Comparison of ENCODE assay signal across 8 cellular contexts in the genomic region with DNA sequence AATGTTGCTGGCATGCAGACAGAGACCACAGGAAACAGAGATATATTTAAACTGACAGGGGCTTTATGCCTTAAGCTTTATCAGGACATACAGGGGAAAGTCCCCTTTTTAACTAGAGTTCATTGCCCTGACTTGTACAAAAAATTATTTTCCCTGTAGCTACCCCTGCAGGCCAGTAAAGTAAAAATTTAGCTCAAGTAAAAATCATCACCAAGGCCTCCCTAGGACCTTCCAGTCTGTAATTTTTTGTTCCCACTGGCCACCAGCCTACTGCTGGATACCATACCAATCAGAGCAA.
A peak's percentile ranks its signal among the peaks of the same experiment; 100 is the strongest.
DNase-seq lines count a peak whose midpoint lies in the region; ATAC-seq and TF ChIP-seq lines count a peak whose summit lies in the region.

No MANE protein-coding gene starts in this region.

- H3K27ac Mint-ChIP-seq in HFFc6: no peak overlapping the region
- H3K27ac Mint-ChIP-seq in activated naive CD8-positive, alpha-beta T cell treated with anti-CD3 and anti-CD28 coated beads for 36 hours: no peak overlapping the region

- no peaks in the 10 kb centered on the region; the same call in 1 of the 2 replicates for H3K27me3 Mint-ChIP-seq in HFFc6 (ENCODE audit: insufficient read depth)
- no peaks in the 10 kb centered on the region for H3K27me3 Mint-ChIP-seq in activated naive CD8-positive, alpha-beta T cell treated with anti-CD3 and anti-CD28 coated beads for 36 hours

- no peak overlapping the region for H3K4me2 ChIP-seq in hepatocyte

- no peaks in the 10 kb centered on the region for H3K36me3 Mint-ChIP-seq in HFFc6 (ENCODE audit: low read depth)
- H3K36me3 Mint-ChIP-seq in activated naive CD8-positive, alpha-beta T cell treated with anti-CD3 and anti-CD28 coated beads for 36 hours: no peaks in the 10 kb centered on the region

- intact Hi-C loops in ascending aorta (cut with DNase I): no loop called here

- no peaks in the 10 kb centered on the region for H3K9me3 ChIP-seq in hepatocyte (ENCODE audit: low read depth)
- H3K9me3 ChIP-seq in ascending aorta: no peaks in the 10 kb centered on the region

- no peaks in the 10 kb centered on the region for H3K27me3 ChIP-seq in hepatocyte
- H3K27me3 ChIP-seq in ascending aorta: no peaks in the 10 kb centered on the region

- H3K36me3 ChIP-seq in hepatocyte (replicated peaks; ENCODE audit: insufficient read depth, low read depth): no peaks in the 10 kb centered on the region
- no peaks in the 10 kb centered on the region for H3K36me3 ChIP-seq in ascending aorta

- no peaks in the 10 kb centered on the region for H3K4me1 Mint-ChIP-seq in HFFc6 (ENCODE audit: low read depth)
- H3K4me1 Mint-ChIP-seq in activated naive CD8-positive, alpha-beta T cell treated with anti-CD3 and anti-CD28 coated beads for 36 hours: no peaks in the 10 kb centered on the region

- no peak overlapping the region for H3K4me3 Mint-ChIP-seq in HFFc6
- no peak overlapping the region for H3K4me3 Mint-ChIP-seq in activated naive CD8-positive, alpha-beta T cell treated with anti-CD3 and anti-CD28 coated beads for 36 hours

- DNase-seq in COR-L47 (lab: John Stamatoyannopoulos, UW): peak; percentile 9
- DNase-seq in hepatocyte (ENCODE audit: low spot score): peak; percentile 53
- DNase-seq in HFFc6: no peak
- DNase-seq in activated naive CD8-positive, alpha-beta T cell treated with anti-CD3 and anti-CD28 coated beads for 36 hours: no peak
- no peak for DNase-seq in ascending aorta (ENCODE audit: low spot score in 2 of 2)

- peaks cover 40% of the 10 kb centered on the region for H3K9me3 Mint-ChIP-seq in HFFc6
- H3K9me3 Mint-ChIP-seq in activated naive CD8-positive, alpha-beta T cell treated with anti-CD3 and anti-CD28 coated beads for 36 hours: peaks cover 3% of the 10 kb centered on the region

- peak; percentile 52 for TF ChIP-seq CTCF in hepatocyte (IDR thresholded peaks at IDR 0.05; ENCODE audit: poor library complexity)
- TF ChIP-seq CTCF in HFFc6 (IDR thresholded peaks at IDR 0.05): no peak
- TF ChIP-seq CTCF in ascending aorta (IDR thresholded peaks at IDR 0.05): peak in 1 of 3 experiments; percentile 33

- H3K27ac ChIP-seq in hepatocyte (no peak overlapping the region), ascending aorta (no peak overlapping the region)

- H4K20me1 ChIP-seq in hepatocyte (ENCODE audit: insufficient read depth, poor library complexity, severe bottlenecking): no peaks in the 10 kb centered on the region

- peak; percentile 70 for ATAC-seq in HG02938 (IDR thresholded peaks at IDR 0.05; ENCODE audit: unreplicated experiment)
- ATAC-seq in SK-N-SH treated with all-trans-retinoic acid at 6 μM for 48 hours: peak; percentile 96
- ATAC-seq in GM21723 (IDR thresholded peaks at IDR 0.05; ENCODE audit: unreplicated experiment): no peak

- H3K4me1 ChIP-seq in hepatocyte (ENCODE audit: insufficient read depth) (peaks cover 4% of the 10 kb centered on the region), ascending aorta (no peaks in the 10 kb centered on the region)

- H2AFZ ChIP-seq in hepatocyte: no peak overlapping the region

- no peaks in the 10 kb centered on the region for H3K9me2 ChIP-seq in hepatocyte (replicated peaks; ENCODE audit: insufficient read depth)

- no peak overlapping the region for H3K4me3 ChIP-seq in hepatocyte
- H3K4me3 ChIP-seq in ascending aorta: no peak overlapping the region

- H3K79me2 ChIP-seq in hepatocyte: no peaks in the 10 kb centered on the region

TF ChIP-seq in SK-N-SH treated with all-trans-retinoic acid at 6 μM for 48 hours, 23 proteins besides CTCF, POLR2A, EP300 and RAD21:
- TF ChIP-seq, protein P1, sequence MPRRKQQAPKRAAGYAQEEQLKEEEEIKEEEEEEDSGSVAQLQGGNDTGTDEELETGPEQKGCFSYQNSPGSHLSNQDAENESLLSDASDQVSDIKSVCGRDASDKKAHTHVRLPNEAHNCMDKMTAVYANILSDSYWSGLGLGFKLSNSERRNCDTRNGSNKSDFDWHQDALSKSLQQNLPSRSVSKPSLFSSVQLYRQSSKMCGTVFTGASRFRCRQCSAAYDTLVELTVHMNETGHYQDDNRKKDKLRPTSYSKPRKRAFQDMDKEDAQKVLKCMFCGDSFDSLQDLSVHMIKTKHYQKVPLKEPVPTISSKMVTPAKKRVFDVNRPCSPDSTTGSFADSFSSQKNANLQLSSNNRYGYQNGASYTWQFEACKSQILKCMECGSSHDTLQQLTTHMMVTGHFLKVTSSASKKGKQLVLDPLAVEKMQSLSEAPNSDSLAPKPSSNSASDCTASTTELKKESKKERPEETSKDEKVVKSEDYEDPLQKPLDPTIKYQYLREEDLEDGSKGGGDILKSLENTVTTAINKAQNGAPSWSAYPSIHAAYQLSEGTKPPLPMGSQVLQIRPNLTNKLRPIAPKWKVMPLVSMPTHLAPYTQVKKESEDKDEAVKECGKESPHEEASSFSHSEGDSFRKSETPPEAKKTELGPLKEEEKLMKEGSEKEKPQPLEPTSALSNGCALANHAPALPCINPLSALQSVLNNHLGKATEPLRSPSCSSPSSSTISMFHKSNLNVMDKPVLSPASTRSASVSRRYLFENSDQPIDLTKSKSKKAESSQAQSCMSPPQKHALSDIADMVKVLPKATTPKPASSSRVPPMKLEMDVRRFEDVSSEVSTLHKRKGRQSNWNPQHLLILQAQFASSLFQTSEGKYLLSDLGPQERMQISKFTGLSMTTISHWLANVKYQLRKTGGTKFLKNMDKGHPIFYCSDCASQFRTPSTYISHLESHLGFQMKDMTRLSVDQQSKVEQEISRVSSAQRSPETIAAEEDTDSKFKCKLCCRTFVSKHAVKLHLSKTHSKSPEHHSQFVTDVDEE (CRISPR knock-in tag; IDR thresholded peaks at IDR 0.05): no peak
- no peak for TF ChIP-seq GLIS3 (CRISPR knock-in tag; IDR thresholded peaks at IDR 0.05)
- TF ChIP-seq ZNF70 (CRISPR knock-in tag; IDR thresholded peaks at IDR 0.05): no peak
- no peak for TF ChIP-seq SNAI2 (CRISPR knock-in tag; IDR thresholded peaks at IDR 0.05)
- no peak for TF ChIP-seq ISL1 (CRISPR knock-in tag; IDR thresholded peaks at IDR 0.05)
- TF ChIP-seq ZC3H10 (CRISPR knock-in tag; IDR thresholded peaks at IDR 0.05): no peak
- TF ChIP-seq ESRRG (CRISPR knock-in tag; IDR thresholded peaks at IDR 0.05): no peak
- no peak for TF ChIP-seq ZFP30 (CRISPR knock-in tag; IDR thresholded peaks at IDR 0.05)
- TF ChIP-seq RARB (CRISPR knock-in tag; IDR thresholded peaks at IDR 0.05): no peak
- TF ChIP-seq, protein P2, sequence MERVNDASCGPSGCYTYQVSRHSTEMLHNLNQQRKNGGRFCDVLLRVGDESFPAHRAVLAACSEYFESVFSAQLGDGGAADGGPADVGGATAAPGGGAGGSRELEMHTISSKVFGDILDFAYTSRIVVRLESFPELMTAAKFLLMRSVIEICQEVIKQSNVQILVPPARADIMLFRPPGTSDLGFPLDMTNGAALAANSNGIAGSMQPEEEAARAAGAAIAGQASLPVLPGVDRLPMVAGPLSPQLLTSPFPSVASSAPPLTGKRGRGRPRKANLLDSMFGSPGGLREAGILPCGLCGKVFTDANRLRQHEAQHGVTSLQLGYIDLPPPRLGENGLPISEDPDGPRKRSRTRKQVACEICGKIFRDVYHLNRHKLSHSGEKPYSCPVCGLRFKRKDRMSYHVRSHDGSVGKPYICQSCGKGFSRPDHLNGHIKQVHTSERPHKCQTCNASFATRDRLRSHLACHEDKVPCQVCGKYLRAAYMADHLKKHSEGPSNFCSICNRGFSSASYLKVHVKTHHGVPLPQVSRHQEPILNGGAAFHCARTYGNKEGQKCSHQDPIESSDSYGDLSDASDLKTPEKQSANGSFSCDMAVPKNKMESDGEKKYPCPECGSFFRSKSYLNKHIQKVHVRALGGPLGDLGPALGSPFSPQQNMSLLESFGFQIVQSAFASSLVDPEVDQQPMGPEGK (CRISPR knock-in tag; IDR thresholded peaks at IDR 0.05; ENCODE audit: borderline replicate concordance): no peak
- no peak for TF ChIP-seq BACH2 (CRISPR knock-in tag; IDR thresholded peaks at IDR 0.05; ENCODE audit: borderline replicate concordance)
- no peak for TF ChIP-seq OSR1 (CRISPR knock-in tag; IDR thresholded peaks at IDR 0.05)
- no peak for TF ChIP-seq TCF4 (CRISPR knock-in tag; IDR thresholded peaks at IDR 0.05; ENCODE audit: borderline replicate concordance)
- TF ChIP-seq CSDC2 (CRISPR knock-in tag; IDR thresholded peaks at IDR 0.05): no peak
- TF ChIP-seq, protein P3, sequence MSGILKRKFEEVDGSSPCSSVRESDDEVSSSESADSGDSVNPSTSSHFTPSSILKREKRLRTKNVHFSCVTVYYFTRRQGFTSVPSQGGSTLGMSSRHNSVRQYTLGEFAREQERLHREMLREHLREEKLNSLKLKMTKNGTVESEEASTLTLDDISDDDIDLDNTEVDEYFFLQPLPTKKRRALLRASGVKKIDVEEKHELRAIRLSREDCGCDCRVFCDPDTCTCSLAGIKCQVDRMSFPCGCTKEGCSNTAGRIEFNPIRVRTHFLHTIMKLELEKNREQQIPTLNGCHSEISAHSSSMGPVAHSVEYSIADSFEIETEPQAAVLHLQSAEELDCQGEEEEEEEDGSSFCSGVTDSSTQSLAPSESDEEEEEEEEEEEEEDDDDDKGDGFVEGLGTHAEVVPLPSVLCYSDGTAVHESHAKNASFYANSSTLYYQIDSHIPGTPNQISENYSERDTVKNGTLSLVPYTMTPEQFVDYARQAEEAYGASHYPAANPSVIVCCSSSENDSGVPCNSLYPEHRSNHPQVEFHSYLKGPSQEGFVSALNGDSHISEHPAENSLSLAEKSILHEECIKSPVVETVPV (CRISPR knock-in tag; IDR thresholded peaks at IDR 0.05): no peak
- TF ChIP-seq ARNTL (CRISPR knock-in tag; IDR thresholded peaks at IDR 0.05; ENCODE audit: borderline replicate concordance, low read depth): no peak

Comparison
In these comparisons a context has a peak if more than half of its experiments do, and no peak if none do; other contexts are left out.
1. DNase-seq: peak in COR-L47 (single experiment) and hepatocyte (single experiment); none in HFFc6 (single experiment), activated naive CD8-positive, alpha-beta T cell treated with anti-CD3 and anti-CD28 coated beads for 36 hours (single experiment) and ascending aorta (0 of 2).